11 cellular contexts compared by ENCODE assay signal in genomic region chr7:77455334-77455733, GRCh38. TPM values are rescaled to one million over a fixed set of nuclear protein-coding genes. Genes with fewer than 3 reads are reported as not detected.
DNase-seq lines count a peak whose midpoint lies in the region; TF ChIP-seq lines count a peak whose summit lies in the region.
"Had no signal": no experiment of that assay in that cellular context is flagged by ENCODE, and none has a peak within 500 bp of the region (broad histone marks: within the 10 kb centered on the region; RNA-seq: fewer than 3 reads in every experiment).

No MANE protein-coding gene starts in this region.

- intact Hi-C loops in head of caudate nucleus (cut with DNase I): loop anchor here (5.0 kb wide), 1 partner anchor 82 kb away; the partner anchor contains the start of gene PTPN12

- in situ Hi-C loops in GM13977 (cut with MboI; ENCODE audit: low pct_unique_long_range_greater_than_20kb, low sequenced_read_pairs, unreplicated experiment): no loop called here

- no peak for TF ChIP-seq CTCF in GM13977 (IDR thresholded peaks at IDR 0.05; ENCODE audit: extremely low read depth, insufficient read depth, missing control alignments)

- H3K4me3 ChIP-seq in skeletal muscle cell (ENCODE audit: low read depth, low read length): no peak overlapping the region
- H3K4me3 ChIP-seq: lung, tibial artery had no signal

- DNase-seq in H4 (ENCODE audit: low spot score) (peak; percentile 48), amniotic epithelial cell (ENCODE audit: low read depth) (peak; percentile 31), head of caudate nucleus (peak; percentile 33 to 93 (median 75)), skeletal muscle cell (ENCODE audit: low read depth) (peak; percentile 97), GM13977 (ENCODE audit: low spot score) (no peak), NCI-H526 (lab: John Stamatoyannopoulos, UW) (no peak), NCI-H748 treated with DMSO at 0.1 percent for 48 hours (lab: John Stamatoyannopoulos, UW) (no peak), SKM-1 treated with dmso at 0.1 percent for 144 hours (lab: John Stamatoyannopoulos, UW; ENCODE audit: unreplicated experiment) (no peak)
- DNase-seq: NCI-H446 treated with DMSO at 0.1 percent for 48 hours had no signal

RNA-seq across cellular contexts. Expression of gene GSAP, which starts 39.2 kb away (rescaled TPM):
- 2.1 and 5.0 TPM in 2 replicates for total RNA-seq in H4 (2014; rRNA removed; shearing (Covaris generic))

Comparison
In these comparisons a context has a peak if more than half of its experiments do, and no peak if none do; other contexts are left out.
1. DNase-seq: peak in H4 (single experiment), amniotic epithelial cell (single experiment), head of caudate nucleus (42 of 42) and skeletal muscle cell (single experiment); none in GM13977 (single experiment), NCI-H526 (0 of 2), NCI-H748 treated with DMSO at 0.1 percent for 48 hours (single experiment) and SKM-1 treated with dmso at 0.1 percent for 144 hours (single experiment).